Comparison of ENCODE assay signal across 12 cellular contexts in the genomic region with DNA sequence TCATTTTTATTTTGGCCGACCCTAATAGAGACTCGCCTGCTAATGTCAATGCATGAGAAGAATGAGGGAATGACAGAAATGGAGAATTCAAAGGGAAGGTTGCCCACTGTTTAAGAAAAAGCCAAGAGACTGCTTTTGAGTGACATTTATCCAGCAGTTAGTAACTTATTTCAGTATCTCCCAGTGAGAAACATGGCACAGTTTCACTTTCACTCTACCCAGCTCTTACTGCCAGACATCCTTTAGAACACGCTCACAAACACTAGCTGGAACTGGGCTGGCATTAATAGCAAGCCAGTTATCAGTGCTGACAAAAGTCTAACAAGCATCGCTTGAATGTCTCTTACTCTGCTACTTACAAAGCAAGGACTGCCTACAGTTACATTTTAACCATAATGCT. TPM values are rescaled to one million over a fixed set of nuclear protein-coding genes. Genes with fewer than 3 reads are reported as not detected.
DNase-seq lines count a peak whose midpoint lies in the region; ATAC-seq, FAIRE-seq and TF ChIP-seq lines count a peak whose summit lies in the region.
"Had no signal": no experiment of that assay in that cellular context is flagged by ENCODE, and none has a peak within 500 bp of the region (broad histone marks: within the 10 kb centered on the region; RNA-seq: fewer than 3 reads in every experiment).

No MANE protein-coding gene starts in this region.

- peak overlapping the region in 1 of 2 donors; percentile 4 for H3K9ac ChIP-seq in kidney (ENCODE audit: low read length in 2 of 2)

- intact Hi-C loops in Right ventricle myocardium inferior (cut with DNase I) = no loop called here
- intact Hi-C loops in kidney (cut with DNase I) = no loop called here
- intact Hi-C loops in stomach (cut with DNase I; ENCODE audit: low total_unique reads) = no loop called here

- no peaks in the 10 kb centered on the region for H3K27me3 Mint-ChIP-seq in activated T-helper 17 cell treated with anti-CD3 and anti-CD28 coated beads, Interleukin-2, amount 50 U/mL, for 72 hours

- ATAC-seq in Right ventricle myocardium inferior = peak; percentile 93
- peak; percentile 85 for ATAC-seq in activated T-helper 17 cell treated with anti-CD3 and anti-CD28 coated beads, Interleukin-2, amount 50 U/mL, for 72 hours (replicated peaks)
- ATAC-seq in GM18517 (IDR thresholded peaks at IDR 0.05; ENCODE audit: unreplicated experiment) = no peak

- no peaks in the 10 kb centered on the region for H3K9me3 Mint-ChIP-seq in activated T-helper 17 cell treated with anti-CD3 and anti-CD28 coated beads, Interleukin-2, amount 50 U/mL, for 72 hours

- peak; percentile 69 for FAIRE-seq in kidney (lab: Jason Lieb, UNC)

- TF ChIP-seq EP300 in stomach (IDR thresholded peaks at IDR 0.05) = no peak

- peaks cover 58% of the 10 kb centered on the region for H3K36me3 Mint-ChIP-seq in activated T-helper 17 cell treated with anti-CD3 and anti-CD28 coated beads, Interleukin-2, amount 50 U/mL, for 72 hours (ENCODE audit: low read depth)

- peaks cover 0 to 18% of the 10 kb centered on the region in 2 donors for H3K4me1 ChIP-seq in right atrium auricular region
- H3K4me1 ChIP-seq in kidney (ENCODE audit: control insufficient read depth in 1 of 2, insufficient read depth in 1 of 2, low read depth in 1 of 2, low read length in 2 of 2) = peaks cover 1 to 6% of the 10 kb centered on the region in 2 donors
- H3K4me1 ChIP-seq in stomach = peaks cover 6 to 42% (median 26%) of the 10 kb centered on the region in 4 donors

- TF ChIP-seq CTCF in right atrium auricular region (IDR thresholded peaks at IDR 0.05) = no peak
- no peak for TF ChIP-seq CTCF in kidney (IDR thresholded peaks at IDR 0.05; ENCODE audit: borderline replicate concordance, extremely low read depth, insufficient read depth)
- TF ChIP-seq CTCF in stomach (IDR thresholded peaks at IDR 0.05) = no peak
- no peak for TF ChIP-seq CTCF in coronary artery (IDR thresholded peaks at IDR 0.05)

- H3K4me1 Mint-ChIP-seq in activated T-helper 17 cell treated with anti-CD3 and anti-CD28 coated beads, Interleukin-2, amount 50 U/mL, for 72 hours = peaks cover 12% of the 10 kb centered on the region

- H3K27ac ChIP-seq in right atrium auricular region = no peak overlapping the region
- peak overlapping the region; percentile 47 to 51 for H3K27ac ChIP-seq in kidney (ENCODE audit: low read depth in 2 of 2, low read length in 2 of 2)
- peak overlapping the region in 4 of 5 donors; percentile 29 to 69 (median 34) for H3K27ac ChIP-seq in stomach
- H3K27ac ChIP-seq in coronary artery = no peak overlapping the region
- H3K27ac ChIP-seq: thyroid gland had no signal

- peak overlapping the region; percentile 90 for H3K27ac Mint-ChIP-seq in activated T-helper 17 cell treated with anti-CD3 and anti-CD28 coated beads, Interleukin-2, amount 50 U/mL, for 72 hours

- H3K9me3 ChIP-seq in right atrium auricular region (no peaks in the 10 kb centered on the region), kidney (ENCODE audit: control insufficient read depth in 1 of 2, low read length in 2 of 2) (no peaks in the 10 kb centered on the region), stomach (no peaks in the 10 kb centered on the region)
- H3K9me3 ChIP-seq: adrenal gland, thyroid gland had no signal

- DNase-seq in Right ventricle myocardium inferior (ENCODE audit: missing footprints) = no peak
- no peak for DNase-seq in right atrium auricular region (ENCODE audit: low spot score)
- no peak for DNase-seq in kidney
- peak; percentile 35 for DNase-seq in stomach
- no peak for DNase-seq in coronary artery (ENCODE audit: low spot score)
- no peak for DNase-seq in NCI-H748 treated with DMSO at 0.1 percent for 48 hours (lab: John Stamatoyannopoulos, UW)
- DNase-seq: GOT3, NCI-H2171 treated with DMSO at 0.1 percent for 48 hours, thyroid gland had no signal

- H3K36me3 ChIP-seq in right atrium auricular region = peaks cover 40% of the 10 kb centered on the region
- peaks cover 2 to 7% of the 10 kb centered on the region in 2 donors for H3K36me3 ChIP-seq in kidney (ENCODE audit: control insufficient read depth in 1 of 2, insufficient read depth in 2 of 2, low read length in 2 of 2)
- H3K36me3 ChIP-seq in stomach = peaks cover 0 to 54% (median 51%) of the 10 kb centered on the region in 4 donors

- no peak overlapping the region for H3K4me3 ChIP-seq in right atrium auricular region
- H3K4me3 ChIP-seq in kidney (ENCODE audit: low read length in 2 of 2) = peak overlapping the region; percentile 16 to 38
- H3K4me3 ChIP-seq in stomach = no peak overlapping the region
- no peak overlapping the region for H3K4me3 ChIP-seq in coronary artery
- H3K4me3 ChIP-seq: adrenal gland, thyroid gland had no signal

- TF ChIP-seq POLR2A in stomach (IDR thresholded peaks at IDR 0.05) = no peak

- H3K4me3 Mint-ChIP-seq in activated T-helper 17 cell treated with anti-CD3 and anti-CD28 coated beads, Interleukin-2, amount 50 U/mL, for 72 hours = peak overlapping the region; percentile 79

- no peaks in the 10 kb centered on the region for H3K27me3 ChIP-seq in right atrium auricular region
- H3K27me3 ChIP-seq in stomach = no peaks in the 10 kb centered on the region
- H3K27me3 ChIP-seq: adrenal gland, thyroid gland had no signal

- 51 to 62% (median 58%) methylated on average over 4 of the region's 4 CpGs for WGBS in stomach, 5 donors

RNA-seq across cellular contexts. Expression of a gene that starts 8.5 kb away (rescaled TPM):
- total RNA-seq in Right ventricle myocardium inferior = 33.1 TPM
- total RNA-seq in right atrium auricular region = 10 to 100 TPM; 13.4 to 18.9 TPM
- 10 to 100 TPM; 28.9 to 32.9 TPM for total RNA-seq in activated T-helper 17 cell treated with anti-CD3 and anti-CD28 coated beads, Interleukin-2, amount 50 U/mL, for 72 hours
- total RNA-seq in kidney = 39.0 TPM
- 38.3 TPM for polyA plus RNA-seq in kidney (ENCODE audit: insufficient read depth, low read depth, low replicate concordance)
- total RNA-seq in stomach = 10 to 100 TPM in 3 of 5 donors, 1 to 10 TPM in 2; 7.0 to 21.8 (median 10.7) TPM
- 10 to 100 TPM; 21.5 to 37.6 (median 23.2) TPM for polyA plus RNA-seq in stomach

RNA-seq across cellular contexts. Expression of a gene that starts 8.9 kb away (rescaled TPM):
- total RNA-seq in Right ventricle myocardium inferior = 14.8 TPM
- 10 to 100 TPM; 15.9 to 16.1 TPM for total RNA-seq in right atrium auricular region
- total RNA-seq in activated T-helper 17 cell treated with anti-CD3 and anti-CD28 coated beads, Interleukin-2, amount 50 U/mL, for 72 hours = 10 to 100 TPM; 42.2 to 61.2 TPM
- total RNA-seq in kidney = 50.3 TPM
- polyA plus RNA-seq in kidney (ENCODE audit: insufficient read depth, low read depth, low replicate concordance) = 6.6 TPM
- 100 to 1,000 TPM in 1 of 5 donors, 10 to 100 TPM in 4; 23.7 to 102 (median 52.0) TPM for total RNA-seq in stomach
- 1 to 10 TPM; 9.5 to 9.6 (median 9.5) TPM for polyA plus RNA-seq in stomach

RNA-seq across cellular contexts. Expression of a gene that starts 30.3 kb away (rescaled TPM):
- total RNA-seq in Right ventricle myocardium inferior = 22.8 TPM
- total RNA-seq in right atrium auricular region = 10 to 100 TPM; 15.4 to 18.0 TPM
- total RNA-seq in activated T-helper 17 cell treated with anti-CD3 and anti-CD28 coated beads, Interleukin-2, amount 50 U/mL, for 72 hours = 10 to 100 TPM; 21.5 to 31.7 TPM
- total RNA-seq in kidney = 15.1 TPM
- 22.6 TPM for polyA plus RNA-seq in kidney (ENCODE audit: insufficient read depth, low read depth, low replicate concordance)
- total RNA-seq in stomach = 10 to 100 TPM in 4 of 5 donors, 1 to 10 TPM in 1; 7.1 to 43.7 (median 23.9) TPM
- 10 to 100 TPM; 19.2 to 24.0 (median 23.6) TPM for polyA plus RNA-seq in stomach

Comparison
In these comparisons a context has a peak if more than half of its experiments do, and no peak if none do; other contexts are left out.
1. H3K27ac ChIP-seq: peak in kidney (2 of 2) and stomach (4 of 5); none in right atrium auricular region (0 of 2) and coronary artery (0 of 2).
2. H3K4me3 ChIP-seq: peak in kidney (2 of 2); none in right atrium auricular region (0 of 2), stomach (0 of 4) and coronary artery (single experiment).